8 cellular contexts compared by ENCODE assay signal in genomic region chr20:44644384-44645131, GRCh38. TPM values are rescaled to one million over a fixed set of nuclear protein-coding genes. Genes with fewer than 3 reads are reported as not detected.
DNase-seq lines count a peak whose midpoint lies in the region; ATAC-seq, FAIRE-seq and TF ChIP-seq lines count a peak whose summit lies in the region.

No MANE protein-coding gene starts in this region.

- H3K4me2 ChIP-seq in A549 (peak overlapping the region; percentile 78), KMS-11 (peak overlapping the region; percentile 65)

- no peaks in the 10 kb centered on the region for H3K9me3 Mint-ChIP-seq in activated T-helper 1 cell treated with anti-CD3 and anti-CD28 coated beads, Interleukin-12 subunit alpha, Interleukin-12 subunit beta, Interleukin-2, Interleukin-4 antibody, amounts not matched to agents 30 ng/mL and 10 ng/mL and 1 ng/mL, durations not matched to agents 14 hours and 24 hours and 36 hours

- TF ChIP-seq EP300 in A549 (IDR thresholded peaks at IDR 0.05) = no peak

- DNase-seq in A549 (ENCODE audit: low read depth in 1 of 2, low spot score in 1 of 2) (peak in 1 of 2 experiments; percentile 21), lung microvascular endothelial cell (ENCODE audit: low read depth in 2 of 2) (peak; percentile 24 to 40), NCI-H1092 treated with DMSO at 0.1 percent for 48 hours (lab: John Stamatoyannopoulos, UW) (no peak), caudate nucleus (lab: John Stamatoyannopoulos, UW) (no peak), NCI-H1048 (lab: John Stamatoyannopoulos, UW) (no peak), SIG-M5 (lab: John Stamatoyannopoulos, UW) (no peak)
- DNase-seq in activated T-helper 1 cell treated with anti-CD3 and anti-CD28 coated beads, Interleukin-12 subunit alpha, Interleukin-12 subunit beta, Interleukin-2, Interleukin-4 antibody, amounts not matched to agents 30 ng/mL and 10 ng/mL and 1 ng/mL, durations not matched to agents 14 hours and 24 hours and 36 hours (ENCODE audit: low spot score) = peak; percentile 63

- H3K9ac ChIP-seq in KMS-11 = peak overlapping the region; percentile 55; the same call in 1 of the 2 replicates

- peaks cover 20% of the 10 kb centered on the region for H3K36me3 Mint-ChIP-seq in activated T-helper 1 cell treated with anti-CD3 and anti-CD28 coated beads, Interleukin-12 subunit alpha, Interleukin-12 subunit beta, Interleukin-2, Interleukin-4 antibody, amounts not matched to agents 30 ng/mL and 10 ng/mL and 1 ng/mL, durations not matched to agents 14 hours and 24 hours and 36 hours (ENCODE audit: low read depth)

- POLR2A ChIA-PET in A549 (lab: Yijun Ruan, JAX) = interaction anchor here (0.6 to 2.5 kb wide), 2 partner anchors 7 to 976 kb away, joined by 8 to 9 read pairs; partner anchors contain the start of gene ADA

- TF ChIP-seq CTCF in A549 (IDR thresholded peaks at IDR 0.05) (no peak), KMS-11 (conservative IDR thresholded peaks at IDR 0.05; ENCODE audit: low read depth, low read length) (no peak)

- 68% methylated on average over 8 of the region's 11 CpGs for WGBS in A549 (ENCODE audit: missing lambda C conversion rate)

- H3K4me3 ChIP-seq in A549 (no peak overlapping the region), KMS-11 (IDR thresholded peaks at IDR 0.05; ENCODE audit: insufficient read depth, low read depth, low read length) (no peak overlapping the region)

- H3K36me3 ChIP-seq in KMS-11 (ENCODE audit: insufficient read depth) = no peaks in the 10 kb centered on the region

- H3K79me2 ChIP-seq in KMS-11 (ENCODE audit: insufficient read depth, low read depth) = peaks cover 71% of the 10 kb centered on the region

- H3K27me3 Mint-ChIP-seq in activated T-helper 1 cell treated with anti-CD3 and anti-CD28 coated beads, Interleukin-12 subunit alpha, Interleukin-12 subunit beta, Interleukin-2, Interleukin-4 antibody, amounts not matched to agents 30 ng/mL and 10 ng/mL and 1 ng/mL, durations not matched to agents 14 hours and 24 hours and 36 hours (ENCODE audit: insufficient read depth) = no peaks in the 10 kb centered on the region

- intact Hi-C loops in activated T-helper 1 cell treated with anti-CD3 and anti-CD28 coated beads, Interleukin-12 subunit alpha, Interleukin-12 subunit beta, Interleukin-2, Interleukin-4 antibody, amounts not matched to agents 30 ng/mL and 10 ng/mL and 1 ng/mL, durations not matched to agents 14 hours and 24 hours and 36 hours (cut with micrococcal nuclease) = loop anchor here (5.0 kb wide), 1 partner anchor 38 kb away; no protein-coding TSS in a partner anchor

- ATAC-seq in A549 = no peak

- H3K4me1 Mint-ChIP-seq in activated T-helper 1 cell treated with anti-CD3 and anti-CD28 coated beads, Interleukin-12 subunit alpha, Interleukin-12 subunit beta, Interleukin-2, Interleukin-4 antibody, amounts not matched to agents 30 ng/mL and 10 ng/mL and 1 ng/mL, durations not matched to agents 14 hours and 24 hours and 36 hours (ENCODE audit: low read depth) = peaks cover 91% of the 10 kb centered on the region

- H3K4me1 ChIP-seq in A549 (peaks cover 55% of the 10 kb centered on the region), KMS-11 (ENCODE audit: low read depth, poor library complexity, severe bottlenecking) (peaks cover 93% of the 10 kb centered on the region)

- no peaks in the 10 kb centered on the region for H4K20me1 ChIP-seq in KMS-11 (ENCODE audit: insufficient read depth)

- H3K9me3 ChIP-seq in A549 = no peaks in the 10 kb centered on the region

- H3K4me3 Mint-ChIP-seq in activated T-helper 1 cell treated with anti-CD3 and anti-CD28 coated beads, Interleukin-12 subunit alpha, Interleukin-12 subunit beta, Interleukin-2, Interleukin-4 antibody, amounts not matched to agents 30 ng/mL and 10 ng/mL and 1 ng/mL, durations not matched to agents 14 hours and 24 hours and 36 hours = peak overlapping the region; percentile 68

- peak overlapping the region; percentile 97 for H3K27ac Mint-ChIP-seq in activated T-helper 1 cell treated with anti-CD3 and anti-CD28 coated beads, Interleukin-12 subunit alpha, Interleukin-12 subunit beta, Interleukin-2, Interleukin-4 antibody, amounts not matched to agents 30 ng/mL and 10 ng/mL and 1 ng/mL, durations not matched to agents 14 hours and 24 hours and 36 hours

- no peak for TF ChIP-seq POLR2A in A549 (IDR thresholded peaks at IDR 0.05; ENCODE audit: low read length)

- TF ChIP-seq RAD21 in A549 (conservative IDR thresholded peaks at IDR 0.05 in 1 of 2, IDR thresholded peaks at IDR 0.05 in 1 of 2) = no peak

- H2AFZ ChIP-seq in KMS-11 (ENCODE audit: low read depth) = no peak overlapping the region

- H3K27me3 ChIP-seq in KMS-11 (ENCODE audit: insufficient read depth, low read depth) = no peaks in the 10 kb centered on the region

- no peak for FAIRE-seq in A549 (lab: Jason Lieb, UNC)

- CTCF ChIA-PET in A549 (lab: Yijun Ruan, JAX) = interaction anchor here (0.6 to 13.0 kb wide), 5 partner anchors 21 to 478 kb away, joined by 3 to 126 read pairs (median 3); no protein-coding TSS in a partner anchor

- peak overlapping the region; percentile 83 to 94 for H3K27ac ChIP-seq in A549
- H3K27ac ChIP-seq in KMS-11 = peak overlapping the region; percentile 91
- no peak overlapping the region for H3K27ac ChIP-seq in caudate nucleus (ENCODE audit: low read depth, low read length)

TF ChIP-seq in A549, 52 proteins besides CTCF, POLR2A, EP300 and RAD21:
- TF ChIP-seq KDM1A (IDR thresholded peaks at IDR 0.05; ENCODE audit: low read depth) = no peak
- TF ChIP-seq ZFP36 (IDR thresholded peaks at IDR 0.05; ENCODE audit: borderline replicate concordance, partially characterized antibody) = peak; percentile 76
TF ChIP-seq in A549: peak in this region for 1.

RNA-seq across cellular contexts. Expression of gene ADA, which starts 6.9 kb away (rescaled TPM):
- 46.7 and 48.1 TPM in 2 replicates for polyA plus RNA-seq in A549 (2011; rRNA removed)
- 72.5 and 87.8 TPM in 2 replicates for polyA plus RNA-seq in A549 (2012; cell fraction: cytosol; rRNA removed)
- polyA plus RNA-seq in A549 (2012; cell fraction: nucleus; rRNA removed) = 107 and 110 TPM in 2 replicates
- polyA plus RNA-seq in A549 (2017; fragmentation: RNase III; extraction: RNeasy Plus Mini Kit Qiagen cat#74134 plus additional on column Dnase treatment) = 34.5 to 37.5 TPM (median 36.9 TPM) in 3 replicates
- 41.1 and 43.0 TPM in 2 replicates for polyA minus RNA-seq in A549 (2011; rRNA and poly(A)+ RNA removed)
- total RNA-seq in activated T-helper 1 cell treated with anti-CD3 and anti-CD28 coated beads, Interleukin-12 subunit alpha, Interleukin-12 subunit beta, Interleukin-2, Interleukin-4 antibody, amounts not matched to agents 30 ng/mL and 10 ng/mL and 1 ng/mL, durations not matched to agents 14 hours and 24 hours and 36 hours = 45.1 and 45.5 TPM in 2 replicates
- 11.1 and 16.3 TPM in 2 replicates for total RNA-seq in lung microvascular endothelial cell

Comparison
In these comparisons a context has a peak if more than half of its experiments do, and no peak if none do; other contexts are left out.
1. DNase-seq: peak in activated T-helper 1 cell treated with anti-CD3 and anti-CD28 coated beads, Interleukin-12 subunit alpha, Interleukin-12 subunit beta, Interleukin-2, Interleukin-4 antibody, amounts not matched to agents 30 ng/mL and 10 ng/mL and 1 ng/mL, durations not matched to agents 14 hours and 24 hours and 36 hours (single experiment) and lung microvascular endothelial cell (2 of 2); none in NCI-H1092 treated with DMSO at 0.1 percent for 48 hours (single experiment), caudate nucleus (0 of 61), NCI-H1048 (single experiment) and SIG-M5 (single experiment).